ENCODE assay signal across 9 cellular contexts in the genomic region with DNA sequence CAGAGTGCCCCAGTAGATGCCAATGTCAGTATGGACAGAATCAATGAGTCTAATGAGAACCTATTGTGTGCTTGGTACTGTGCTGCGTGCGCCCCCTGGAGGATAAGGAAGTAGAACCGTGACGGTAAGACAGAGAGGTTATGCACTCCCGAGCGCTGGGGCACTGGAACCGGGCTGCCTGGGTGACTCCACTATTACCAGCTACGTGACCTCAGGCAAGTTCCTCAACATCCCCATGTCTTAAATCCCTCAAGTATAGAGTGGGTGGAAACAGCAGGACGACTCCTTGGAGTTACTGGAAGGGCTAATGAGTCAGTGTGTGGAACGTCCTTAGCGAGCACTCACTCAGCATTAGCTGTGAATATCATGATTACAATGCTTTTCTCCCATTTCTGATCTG. TPM values are rescaled to one million over a fixed set of nuclear protein-coding genes. Genes with fewer than 3 reads are reported as not detected.
A peak's percentile ranks its signal among the peaks of the same experiment; 100 is the strongest.
DNase-seq lines count a peak whose midpoint lies in the region; ATAC-seq and TF ChIP-seq lines count a peak whose summit lies in the region.
"Had no signal": no experiment of that assay in that cellular context is flagged by ENCODE, and none has a peak within 500 bp of the region (broad histone marks: within the 10 kb centered on the region; RNA-seq: fewer than 3 reads in every experiment).

No MANE protein-coding gene starts in this region.

- TF ChIP-seq CTCF in HFF-Myc (IDR thresholded peaks at IDR 0.05; ENCODE audit: low read depth, low read length, missing control alignments) (peak; percentile 84), Panc1 (IDR thresholded peaks at IDR 0.05) (peak; percentile 81)

- no TSS peak for BruUV-seq in Panc1 (replicated peaks; lab: Mats Ljungman, UMichigan)

- POLR2A ChIA-PET in Panc1 (lab: Charles Lee): no interaction called here

- H3K36me3 ChIP-seq in Panc1 (ENCODE audit: control insufficient read depth, insufficient read depth, low read length): no peaks in the 10 kb centered on the region

- H3K9me3 ChIP-seq in Panc1 (ENCODE audit: control insufficient read depth, insufficient read depth, low read depth, low read length): no peaks in the 10 kb centered on the region

- H3K27ac ChIP-seq in Panc1 (ENCODE audit: low read length): no peak overlapping the region

- no peaks in the 10 kb centered on the region; the same call in 1 of the 2 replicates for H3K27me3 ChIP-seq in Panc1 (ENCODE audit: control insufficient read depth, insufficient read depth, low read length)

- DNase-seq in GDM1 (lab: John Stamatoyannopoulos, UW): peak; percentile 20
- no peak for DNase-seq in HFF-Myc (ENCODE audit: extremely low read depth, low read depth)
- DNase-seq in Panc1 (ENCODE audit: low read depth, low spot score): peak; percentile 25
- peak; percentile 50 for DNase-seq in activated T-cell treated with anti-CD3 and anti-CD28 coated beads, Interleukin-2, amount 50 U/mL, for 4 hours
- peak; percentile 33 for DNase-seq in left ventricle myocardium superior
- DNase-seq in stimulated activated CD4-positive, alpha-beta T cell treated with anti-CD3 and anti-CD28 coated beads, Interleukin-2, amount 100 ng/mL, for 48 hours: peak; percentile 60 to 69
- no peak for DNase-seq in posterior vena cava (ENCODE audit: low spot score)
- DNase-seq in NCI-H2107 (lab: John Stamatoyannopoulos, UW): no peak

- no peak overlapping the region for H3K4me3 ChIP-seq in HFF-Myc (replicated peaks; ENCODE audit: low read depth, low read length)
- no peak overlapping the region for H3K4me3 ChIP-seq in Panc1 (ENCODE audit: low read depth in 2 of 2, low read length in 2 of 2)

- ATAC-seq in Panc1 (peak; percentile 93), left ventricle myocardium superior (no peak)
- peak; percentile 70 to 84 for ATAC-seq in activated T-cell treated with anti-CD3 and anti-CD28 coated beads, Interleukin-2, amount 50 U/mL, for 4 hours

- H3K36me3 Mint-ChIP-seq in activated T-cell treated with anti-CD3 and anti-CD28 coated beads, Interleukin-2, amount 50 U/mL, for 4 hours (ENCODE audit: insufficient read depth): no peaks in the 10 kb centered on the region

- no peak overlapping the region for H3K4me3 Mint-ChIP-seq in activated T-cell treated with anti-CD3 and anti-CD28 coated beads, Interleukin-2, amount 50 U/mL, for 4 hours

- no peaks in the 10 kb centered on the region for H3K4me1 ChIP-seq in Panc1 (ENCODE audit: control insufficient read depth, insufficient read depth, low read length)

- intact Hi-C loops in Panc1 (cut with micrococcal nuclease; ENCODE audit: unreplicated experiment): loop anchor here (5.0 kb wide), 1 partner anchor 130 kb away; no protein-coding TSS in a partner anchor
- intact Hi-C loops in left ventricle myocardium superior (cut with micrococcal nuclease): no loop called here
- intact Hi-C loops in posterior vena cava (cut with DNase I): no loop called here

- in situ Hi-C loops in Panc1 (cut with HindIII; ENCODE audit: low pct_unique_long_range_greater_than_20kb, low sequenced_read_pairs): no loop called here

- CTCF ChIA-PET in Panc1 (lab: Charles Lee): interaction anchor here (0.5 kb wide), 1 partner anchor 19 kb away, joined by 3 read pairs; no protein-coding TSS in a partner anchor

- no peaks in the 10 kb centered on the region for H3K9me3 Mint-ChIP-seq in activated T-cell treated with anti-CD3 and anti-CD28 coated beads, Interleukin-2, amount 50 U/mL, for 4 hours

- peaks cover 4% of the 10 kb centered on the region for H3K27me3 Mint-ChIP-seq in activated T-cell treated with anti-CD3 and anti-CD28 coated beads, Interleukin-2, amount 50 U/mL, for 4 hours (ENCODE audit: low read depth)

- peaks cover 7% of the 10 kb centered on the region for H3K4me1 Mint-ChIP-seq in activated T-cell treated with anti-CD3 and anti-CD28 coated beads, Interleukin-2, amount 50 U/mL, for 4 hours (ENCODE audit: low read depth)

RNA-seq across cellular contexts. Expression of a gene that starts 16.2 kb away (rescaled TPM):
- 1.1 TPM for total RNA-seq in Panc1 (2021; ENCODE audit: unreplicated experiment)
- polyA plus RNA-seq in Panc1 (2012; ENCODE audit: insufficient read length): not detected
- under 1 TPM in 1 of 3 donors, not detected in 2; 0.16 TPM for total RNA-seq in activated T-cell treated with anti-CD3 and anti-CD28 coated beads, Interleukin-2, amount 50 U/mL, for 4 hours
- total RNA-seq in left ventricle myocardium superior: not detected
- total RNA-seq in posterior vena cava: not detected
- total RNA-seq: activated CD8-positive, alpha-beta memory T cell treated with anti-CD3 and anti-CD28 coated beads for 36 hours had no signal

RNA-seq across cellular contexts. Expression of a gene that starts 34.5 kb away (rescaled TPM):
- total RNA-seq in Panc1 (2021; ENCODE audit: unreplicated experiment) (0.49 TPM), left ventricle myocardium superior (not detected), posterior vena cava (under 1 TPM in 1 of 2 donors, not detected in 1; 0.09 TPM)
- not detected for polyA plus RNA-seq in Panc1 (2012; ENCODE audit: insufficient read length)
- under 1 TPM; 0.45 to 0.54 (median 0.48) TPM for total RNA-seq in activated T-cell treated with anti-CD3 and anti-CD28 coated beads, Interleukin-2, amount 50 U/mL, for 4 hours
- total RNA-seq: activated CD8-positive, alpha-beta memory T cell treated with anti-CD3 and anti-CD28 coated beads for 36 hours had no signal

RNA-seq across cellular contexts. Expression of a gene that starts 53.3 kb away (rescaled TPM):
- total RNA-seq in Panc1 (2021; ENCODE audit: unreplicated experiment) (2.5 TPM), left ventricle myocardium superior (2.0 TPM), posterior vena cava (1 to 10 TPM; 3.6 to 4.2 TPM)
- 0.99 TPM for polyA plus RNA-seq in Panc1 (2012; ENCODE audit: insufficient read length)
- total RNA-seq in activated T-cell treated with anti-CD3 and anti-CD28 coated beads, Interleukin-2, amount 50 U/mL, for 4 hours: 1 to 10 TPM; 1.2 to 2.9 (median 2.2) TPM

Comparison
In these comparisons a context has a peak if more than half of its experiments do, and no peak if none do; other contexts are left out.
1. DNase-seq: peak in GDM1 (single experiment), Panc1 (single experiment), activated T-cell treated with anti-CD3 and anti-CD28 coated beads, Interleukin-2, amount 50 U/mL, for 4 hours (single experiment), left ventricle myocardium superior (single experiment) and stimulated activated CD4-positive, alpha-beta T cell treated with anti-CD3 and anti-CD28 coated beads, Interleukin-2, amount 100 ng/mL, for 48 hours (2 of 2); none in HFF-Myc (single experiment), posterior vena cava (single experiment) and NCI-H2107 (single experiment).